In genomic region chr21:41678016-41678935, GRCh38 we compare ENCODE assay signal across 8 cellular contexts.
A peak's percentile ranks its signal among the peaks of the same experiment; 100 is the strongest.
DNase-seq lines count a peak whose midpoint lies in the region; TF ChIP-seq lines count a peak whose summit lies in the region.

No MANE protein-coding gene starts in this region.

- DNase-seq in NCI-H1105 (lab: John Stamatoyannopoulos, UW) (peak; percentile 69), caudate nucleus (lab: John Stamatoyannopoulos, UW) (no peak), dorsolateral prefrontal cortex (no peak), HEK293T (ENCODE audit: extremely low spot score) (no peak), NCI-H446 (lab: John Stamatoyannopoulos, UW) (no peak)
- DNase-seq in stimulated activated CD4-positive, alpha-beta T cell treated with anti-CD3 and anti-CD28 coated beads, Interleukin-15, amount 100 ng/mL, for 24 hours: no peak

- H3K27me3 ChIP-seq in mucosa of rectum (ENCODE audit: control insufficient read depth in 2 of 2, insufficient read depth in 2 of 2, low read length in 2 of 2) (no peaks in the 10 kb centered on the region), dorsolateral prefrontal cortex (peaks cover 0 to 4% (median 0%) of the 10 kb centered on the region in 45 donors)

- peak overlapping the region; percentile 80 to 86 for H3K9ac ChIP-seq in mucosa of rectum (ENCODE audit: low read depth in 1 of 2, low read length in 2 of 2)

- POLR2A ChIA-PET in HEK293T (lab: Yijun Ruan, JAX): interaction anchor here (1.0 to 1.7 kb wide), 5 partner anchors 11 to 90 kb away, joined by 3 to 5 read pairs (median 4); no protein-coding TSS in a partner anchor

- H3K9me3 ChIP-seq in mucosa of rectum (ENCODE audit: control insufficient read depth in 2 of 2, low read length in 2 of 2): no peaks in the 10 kb centered on the region

- no peaks in the 10 kb centered on the region for H3K36me3 ChIP-seq in mucosa of rectum (ENCODE audit: control insufficient read depth in 2 of 2, insufficient read depth in 2 of 2, low read length in 2 of 2)

- intact Hi-C loops in dorsolateral prefrontal cortex (cut with DNase I): no loop called here

- H3K27ac ChIP-seq in C4-2B (peak overlapping the region; percentile 94), caudate nucleus (ENCODE audit: low read depth, low read length) (peak overlapping the region; percentile 53), mucosa of rectum (ENCODE audit: low read depth in 2 of 2, low read length in 2 of 2) (peak overlapping the region; percentile 98 to 99), dorsolateral prefrontal cortex (peak overlapping the region in 7 of 59 donors; percentile 6 to 55 (median 41))

- TF ChIP-seq CTCF in C4-2B (conservative IDR thresholded peaks at IDR 0.05) (no peak), dorsolateral prefrontal cortex (IDR thresholded peaks at IDR 0.05 in 54 of 56, conservative IDR thresholded peaks at IDR 0.05 in 2 of 56; ENCODE audit: low read depth in 1 of 56, partially characterized antibody in 56 of 56) (no peak)

- H3K4me3 ChIP-seq in mucosa of rectum (ENCODE audit: low read length in 2 of 2): peak overlapping the region; percentile 57 to 67
- peak overlapping the region in 1 of 59 donors; percentile 6 for H3K4me3 ChIP-seq in dorsolateral prefrontal cortex

- CTCF ChIA-PET in HEK293T (lab: Yijun Ruan, JAX): no interaction called here

- H3K4me1 ChIP-seq in mucosa of rectum (ENCODE audit: control insufficient read depth in 2 of 2, insufficient read depth in 2 of 2, low read length in 2 of 2): peaks cover 28% of the 10 kb centered on the region in 2 donors

TF ChIP-seq in HEK293T, 16 proteins besides CTCF, POLR2A, EP300 and RAD21:
- TF ChIP-seq FOXM1 (IDR thresholded peaks at IDR 0.05; ENCODE audit: borderline replicate concordance): no peak
- TF ChIP-seq SUZ12 (IDR thresholded peaks at IDR 0.05): no peak
- no peak for TF ChIP-seq FOXK2 (IDR thresholded peaks at IDR 0.05)
- no peak for TF ChIP-seq ZNF384 (IDR thresholded peaks at IDR 0.05)
- TF ChIP-seq TARDBP (IDR thresholded peaks at IDR 0.05): no peak
- TF ChIP-seq LEF1 (IDR thresholded peaks at IDR 0.05; ENCODE audit: borderline replicate concordance): no peak
- TF ChIP-seq ARNT (IDR thresholded peaks at IDR 0.05): no peak
- no peak for TF ChIP-seq NFRKB (IDR thresholded peaks at IDR 0.05)
- TF ChIP-seq HDGF (IDR thresholded peaks at IDR 0.05; ENCODE audit: borderline replicate concordance): no peak
- no peak for TF ChIP-seq BHLHE40 (IDR thresholded peaks at IDR 0.05; ENCODE audit: borderline replicate concordance)
- TF ChIP-seq ELF4 (IDR thresholded peaks at IDR 0.05): no peak
TF ChIP-seq in HEK293T: peak in this region for 0.
